26 cellular contexts compared by ENCODE assay signal in the genomic region with DNA sequence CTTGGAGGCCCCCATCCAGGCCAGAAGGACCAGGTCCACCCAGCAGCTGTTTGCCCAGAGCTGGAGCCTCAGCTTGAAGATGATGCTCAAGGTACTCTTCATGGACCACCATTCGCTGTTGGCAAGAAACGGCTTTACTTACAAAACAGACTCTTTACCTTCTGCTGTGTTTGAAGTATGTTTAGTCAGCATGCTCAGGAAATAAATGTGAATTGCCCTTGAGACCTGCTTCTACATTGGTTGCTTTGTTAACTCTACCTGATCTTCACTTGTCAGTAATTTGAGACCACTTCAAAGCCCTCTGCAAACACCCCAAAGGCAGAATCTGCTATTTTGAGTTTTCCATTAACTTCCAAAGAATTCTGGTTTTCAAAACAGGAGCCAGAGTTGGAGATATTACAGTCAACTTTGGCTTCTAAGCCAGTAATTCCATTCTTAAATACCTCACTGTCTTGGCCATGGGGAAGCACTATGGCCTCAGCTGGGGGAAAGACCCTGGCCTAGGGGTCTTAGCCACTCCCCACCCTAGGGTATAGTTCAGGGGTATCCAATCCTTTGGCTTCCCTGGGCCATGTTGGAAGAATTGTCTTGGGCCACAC. TPM values are rescaled to one million over a fixed set of nuclear protein-coding genes. Genes with fewer than 3 reads are reported as not detected.
"Had no signal": no experiment of that assay in that cellular context is flagged by ENCODE, and none has a peak within 500 bp of the region (broad histone marks: within the 10 kb centered on the region; RNA-seq: fewer than 3 reads in every experiment).

No MANE protein-coding gene starts in this region.

- H3K4me3 Mint-ChIP-seq: activated naive CD8-positive, alpha-beta T cell treated with anti-CD3 and anti-CD28 coated beads, Interleukin-2, amount 10 ng/mL, durations not matched to agents 7 days and 5 days had no signal

- H3K9me3 Mint-ChIP-seq: activated naive CD8-positive, alpha-beta T cell treated with anti-CD3 and anti-CD28 coated beads, Interleukin-2, amount 10 ng/mL, durations not matched to agents 7 days and 5 days; activated T-cell treated with anti-CD3 and anti-CD28 coated beads, Interleukin-2, amount 50 U/mL, for 4 hours; effector memory CD8-positive, alpha-beta T cell; naive B cell had no signal

- ATAC-seq: activated CD4-positive, CD25-positive, alpha-beta regulatory T cell treated with anti-CD3 and anti-CD28 coated beads, Interleukin-2, amount 50 U/mL, for 24 hours; activated CD8-positive, alpha-beta memory T cell treated with anti-CD3 and anti-CD28 coated beads, Interleukin-2, amount 10 ng/mL, durations not matched to agents 7 days and 5 days; activated T-cell treated with anti-CD3 and anti-CD28 coated beads, Interleukin-2, amount 50 U/mL, for 4 hours; effector memory CD8-positive, alpha-beta T cell had no signal

- H3K4me3 ChIP-seq: breast epithelium, stomach, thoracic aorta had no signal

- H3K9me3 ChIP-seq: breast epithelium, stomach, thoracic aorta had no signal

- DNase-seq: activated CD4-positive, alpha-beta T cell treated with anti-CD3 and anti-CD28 coated beads, Interleukin-2, amount 50 U/mL, for 1 hour; activated CD8-positive, alpha-beta memory T cell treated with anti-CD3 and anti-CD28 coated beads, Interleukin-2, amount 10 ng/mL, durations not matched to agents 7 days and 5 days; activated effector memory CD4-positive, alpha-beta T cell treated with anti-CD3 and anti-CD28 coated beads, Interleukin-2, amount 50 U/mL, for 16 hours; activated naive CD8-positive, alpha-beta T cell treated with anti-CD3 and anti-CD28 coated beads, Interleukin-2, amount 10 ng/mL, durations not matched to agents 7 days and 5 days; activated T-cell treated with anti-CD3 and anti-CD28 coated beads, Interleukin-2, amount 50 U/mL, for 4 hours; aorta; dermis blood vessel endothelial cell; effector memory CD8-positive, alpha-beta T cell; foreskin melanocyte; head of caudate nucleus; naive B cell; nucleus accumbens; stimulated activated CD4-positive, alpha-beta T cell treated with anti-CD3 and anti-CD28 coated beads, Interleukin-12 subunit alpha, Interleukin-12 subunit beta, amount 100 ng/mL, for 4 hours; stimulated activated CD4-positive, alpha-beta T cell treated with anti-CD3 and anti-CD28 coated beads, Interleukin-2, amount 100 ng/mL, for 24 hours; stomach; SW 1271; T-helper 9 cell had no signal

- H3K36me3 ChIP-seq: breast epithelium had no signal

- H3K27me3 Mint-ChIP-seq: activated CD8-positive, alpha-beta memory T cell treated with anti-CD3 and anti-CD28 coated beads, Interleukin-2, amount 10 ng/mL, durations not matched to agents 7 days and 5 days; activated naive CD8-positive, alpha-beta T cell treated with anti-CD3 and anti-CD28 coated beads, Interleukin-2, amount 10 ng/mL, durations not matched to agents 7 days and 5 days; effector memory CD8-positive, alpha-beta T cell; naive B cell had no signal

- H3K27me3 ChIP-seq: breast epithelium, stomach had no signal

- H3K27ac ChIP-seq: breast epithelium, stomach, thoracic aorta had no signal

- H3K27ac Mint-ChIP-seq: activated CD8-positive, alpha-beta memory T cell treated with anti-CD3 and anti-CD28 coated beads, Interleukin-2, amount 10 ng/mL, durations not matched to agents 7 days and 5 days; activated naive CD8-positive, alpha-beta T cell treated with anti-CD3 and anti-CD28 coated beads, Interleukin-2, amount 10 ng/mL, durations not matched to agents 7 days and 5 days; effector memory CD8-positive, alpha-beta T cell had no signal

- H3K36me3 Mint-ChIP-seq: naive B cell had no signal

RNA-seq across cellular contexts. Expression of gene CABP7, which starts 50.0 kb away (rescaled TPM):
- total RNA-seq: activated CD8-positive, alpha-beta memory T cell treated with anti-CD3 and anti-CD28 coated beads, Interleukin-2, amount 10 ng/mL, durations not matched to agents 7 days and 5 days; aorta; breast epithelium; chondrocyte; dermis blood vessel endothelial cell; fibroblast of lung; lung microvascular endothelial cell; pulmonary artery endothelial cell; SK-MEL-5; stomach; ureter had no signal
- polyA plus RNA-seq: fibroblast of lung had no signal
